In the genomic region with DNA sequence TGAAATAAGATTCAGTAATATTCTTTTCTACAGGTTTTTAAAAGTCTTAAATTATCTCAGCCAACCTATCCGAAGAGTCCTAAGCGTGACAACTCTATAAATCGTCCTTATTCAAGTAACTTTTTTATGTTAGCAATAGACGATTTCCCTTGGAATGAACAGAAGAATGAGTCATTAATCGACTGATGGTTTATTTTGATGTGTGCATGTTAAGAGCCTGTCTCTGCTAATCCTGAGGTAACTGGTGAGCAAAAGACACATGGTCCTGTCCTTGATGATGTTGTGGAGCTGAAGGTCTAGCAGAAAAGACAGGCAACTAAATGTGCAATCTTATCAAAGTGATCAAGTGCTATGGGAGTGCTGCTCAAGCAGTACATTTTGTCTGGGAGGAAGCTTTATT, we compare ENCODE assay signal across 34 cellular contexts.
"Had no signal": no experiment of that assay in that cellular context is flagged by ENCODE, and none has a peak within 500 bp of the region (broad histone marks: within the 10 kb centered on the region; RNA-seq: fewer than 3 reads in every experiment).

No MANE protein-coding gene starts in this region.

- H3K27ac ChIP-seq: breast epithelium, epithelial cell of prostate, esophagus squamous epithelium, gastrocnemius medialis, neural progenitor cell, skin epidermis, uterus, WERI-Rb-1 had no signal

- H3K27ac Mint-ChIP-seq: activated CD4-positive, alpha-beta memory T cell treated with anti-CD3 and anti-CD28 coated beads for 36 hours; activated CD4-positive, alpha-beta T cell treated with anti-CD3 and anti-CD28 coated beads, Interleukin-2, amount 10 ng/mL, durations not matched to agents 24 days and 14 days; activated T-cell treated with anti-CD3 and anti-CD28 coated beads, Interleukin-2, amount 50 U/mL, for 24 hours; activated T-helper 17 cell treated with anti-CD3 and anti-CD28 coated beads, Interleukin-2, amount 50 U/mL, for 72 hours; dendritic cell treated with granulocyte-macrophage colony-stimulating factor and Interleukin-4, amounts not matched to agents 40 ng/mL and 50 ng/mL, for 4 days; mesothelial cell of epicardium; naive thymus-derived CD4-positive, alpha-beta T cell; neural progenitor cell; stimulated activated effector memory CD8-positive, alpha-beta T cell treated with anti-CD3 and anti-CD28 coated beads, Interleukin-12 subunit alpha, Interleukin-12 subunit beta, amount 100 ng/mL, for 72 hours; stimulated activated naive CD8-positive, alpha-beta T cell treated with anti-CD3 and anti-CD28 coated beads, Interleukin-15, Interleukin-2, amounts not matched to agents 100 ng/mL and 50 ng/mL, for 24 hours; type B pancreatic cell had no signal

- DNase-seq: activated CD4-positive, alpha-beta memory T cell treated with anti-CD3 and anti-CD28 coated beads for 36 hours; activated CD4-positive, alpha-beta T cell treated with anti-CD3 and anti-CD28 coated beads, Interleukin-2, amount 10 ng/mL, durations not matched to agents 24 days and 14 days; activated CD4-positive, CD25-positive, alpha-beta regulatory T cell treated with anti-CD3 and anti-CD28 coated beads, Interleukin-2, amount 50 U/mL, for 72 hours; activated CD8-positive, alpha-beta memory T cell treated with anti-CD3 and anti-CD28 coated beads, Interleukin-2, amount 50 U/mL, for 4 hours; activated gamma-delta T cell treated with Interleukin-2 at 50 U/mL for 16 hours; activated naive CD4-positive, alpha-beta T cell treated with anti-CD3 and anti-CD28 coated beads, Interleukin-2, amount 50 U/mL, for 16 hours; activated T-cell treated with anti-CD3 and anti-CD28 coated beads, Interleukin-2, amount 50 U/mL, for 24 hours; amniotic stem cell; esophagus squamous epithelium; gastrocnemius medialis; glutamatergic neuron; islet precursor cell; left colon; mammary epithelial cell; naive thymus-derived CD4-positive, alpha-beta T cell; occipital lobe; stimulated activated CD4-positive, alpha-beta T cell treated with anti-CD3 and anti-CD28 coated beads, Interleukin-4, amount 100 ng/mL, for 24 hours; T-helper 1 cell; uterus; WERI-Rb-1 had no signal

- H3K9me3 ChIP-seq: breast epithelium, esophagus squamous epithelium, gastrocnemius medialis, thoracic aorta, uterus had no signal

- H3K9me3 Mint-ChIP-seq: activated CD4-positive, alpha-beta memory T cell treated with anti-CD3 and anti-CD28 coated beads for 36 hours; activated T-cell treated with anti-CD3 and anti-CD28 coated beads, Interleukin-2, amount 50 U/mL, for 24 hours; central memory CD8-positive, alpha-beta T cell; dendritic cell treated with granulocyte-macrophage colony-stimulating factor and Interleukin-4, amounts not matched to agents 40 ng/mL and 50 ng/mL, for 4 days; neural progenitor cell; stimulated activated effector memory CD8-positive, alpha-beta T cell treated with anti-CD3 and anti-CD28 coated beads, Interleukin-12 subunit alpha, Interleukin-12 subunit beta, amount 100 ng/mL, for 72 hours; type B pancreatic cell had no signal

- FAIRE-seq: TTC549 had no signal

- H3K36me3 ChIP-seq: breast epithelium, gastrocnemius medialis, thoracic aorta, uterus had no signal

- H3K4me2 ChIP-seq: neural progenitor cell had no signal

- H3K9ac ChIP-seq: neural progenitor cell had no signal

- H3K4me3 Mint-ChIP-seq: activated CD4-positive, alpha-beta memory T cell treated with anti-CD3 and anti-CD28 coated beads for 36 hours; activated CD4-positive, alpha-beta T cell treated with anti-CD3 and anti-CD28 coated beads, Interleukin-2, amount 10 ng/mL, durations not matched to agents 24 days and 14 days; activated T-cell treated with anti-CD3 and anti-CD28 coated beads, Interleukin-2, amount 50 U/mL, for 24 hours; activated T-helper 17 cell treated with anti-CD3 and anti-CD28 coated beads, Interleukin-2, amount 50 U/mL, for 72 hours; central memory CD8-positive, alpha-beta T cell; dendritic cell treated with granulocyte-macrophage colony-stimulating factor and Interleukin-4, amounts not matched to agents 40 ng/mL and 50 ng/mL, for 4 days; mesothelial cell of epicardium; naive thymus-derived CD4-positive, alpha-beta T cell; neural progenitor cell; stimulated activated effector memory CD8-positive, alpha-beta T cell treated with anti-CD3 and anti-CD28 coated beads, Interleukin-12 subunit alpha, Interleukin-12 subunit beta, amount 100 ng/mL, for 72 hours; stimulated activated naive CD8-positive, alpha-beta T cell treated with anti-CD3 and anti-CD28 coated beads, Interleukin-15, Interleukin-2, amounts not matched to agents 100 ng/mL and 50 ng/mL, for 24 hours; type B pancreatic cell had no signal

- H3K4me3 ChIP-seq: breast epithelium, esophagus squamous epithelium, gastrocnemius medialis, neural progenitor cell, skin epidermis, thoracic aorta, uterus had no signal

- ATAC-seq: gastrocnemius medialis; left colon; naive thymus-derived CD4-positive, alpha-beta T cell; sciatic nerve had no signal

- H2AFZ ChIP-seq: neural progenitor cell had no signal

- H3K27me3 Mint-ChIP-seq: activated CD4-positive, alpha-beta memory T cell treated with anti-CD3 and anti-CD28 coated beads for 36 hours; activated CD4-positive, alpha-beta T cell treated with anti-CD3 and anti-CD28 coated beads, Interleukin-2, amount 10 ng/mL, durations not matched to agents 24 days and 14 days; activated T-cell treated with anti-CD3 and anti-CD28 coated beads, Interleukin-2, amount 50 U/mL, for 24 hours; activated T-helper 17 cell treated with anti-CD3 and anti-CD28 coated beads, Interleukin-2, amount 50 U/mL, for 72 hours; central memory CD8-positive, alpha-beta T cell; dendritic cell treated with granulocyte-macrophage colony-stimulating factor and Interleukin-4, amounts not matched to agents 40 ng/mL and 50 ng/mL, for 4 days; stimulated activated naive CD8-positive, alpha-beta T cell treated with anti-CD3 and anti-CD28 coated beads, Interleukin-15, Interleukin-2, amounts not matched to agents 100 ng/mL and 50 ng/mL, for 24 hours; type B pancreatic cell had no signal

- H3K27me3 ChIP-seq: breast epithelium, esophagus squamous epithelium, gastrocnemius medialis, neural progenitor cell, uterus had no signal

- H3K4me1 ChIP-seq: breast epithelium, gastrocnemius medialis, neural progenitor cell had no signal
